8 cellular contexts compared by ENCODE assay signal in genomic region chr19:3062165-3063105, GRCh38. TPM values are rescaled to one million over a fixed set of nuclear protein-coding genes. Genes with fewer than 3 reads are reported as not detected.
DNase-seq lines count a peak whose midpoint lies in the region; ATAC-seq lines count a peak whose summit lies in the region.

Gene TLE5 (minus strand): TSS chr19:3062495. CDS start chr19:3062200, 295 bp downstream.

- peak; percentile 77 to 82 (median 79) for DNase-seq in CD4-positive, alpha-beta memory T cell
- DNase-seq in SJCRH30 (peak; percentile 56 to 70), Right ventricle myocardium superior (peak; percentile 82), posterior cingulate gyrus (peak in 8 of 10 donors; percentile 28 to 94 (median 56))
- DNase-seq in activated naive CD4-positive, alpha-beta T cell treated with anti-CD3 and anti-CD28 coated beads, Interleukin-2, amount 50 U/mL, for 72 hours (ENCODE audit: low spot score in 2 of 2): peak; percentile 70 to 78

- H3K9me3 ChIP-seq in CD4-positive, alpha-beta memory T cell (ENCODE audit: control insufficient read depth in 1 of 2, low read length in 2 of 2): no peaks in the 10 kb centered on the region
- no peaks in the 10 kb centered on the region for H3K9me3 ChIP-seq in SJCRH30 (replicated peaks)

- intact Hi-C loops in CD4-positive, alpha-beta memory T cell (cut with micrococcal nuclease): loop anchor here (2.0 to 5.0 kb wide), 3 partner anchors 40 to 280 kb away; partner anchors contain the start of gene SGTA
- intact Hi-C loops in Right ventricle myocardium superior (cut with DNase I) (no loop called here), posterior cingulate gyrus (cut with DNase I) (no loop called here)

- peaks cover 16 to 51% (median 35%) of the 10 kb centered on the region in 4 donors for H3K4me1 Mint-ChIP-seq in CD4-positive, alpha-beta memory T cell

- peaks cover 26 to 32% of the 10 kb centered on the region in 2 donors for H3K36me3 Mint-ChIP-seq in CD4-positive, alpha-beta memory T cell
- H3K36me3 Mint-ChIP-seq in activated naive CD4-positive, alpha-beta T cell treated with anti-CD3 and anti-CD28 coated beads, Interleukin-2, amount 50 U/mL, for 72 hours: peaks cover 5 to 17% of the 10 kb centered on the region in 2 donors

- POLR2A ChIA-PET in CD4-positive, alpha-beta memory T cell (lab: Charles Lee; ENCODE audit: partially characterized antibody): interaction anchor here (0.6 to 16.1 kb wide), 13 partner anchors 9 to 372 kb away, joined by 3 to 555 read pairs (median 11); partner anchors contain the start of genes NCLN and TLE6

- H3K4me3 Mint-ChIP-seq in CD4-positive, alpha-beta memory T cell: peak within 1 kb of the TSS; percentile 87 to 95 (median 90)

- peak; percentile 36 for ATAC-seq in HG03521 (IDR thresholded peaks at IDR 0.05; ENCODE audit: unreplicated experiment)
- ATAC-seq in activated naive CD4-positive, alpha-beta T cell treated with anti-CD3 and anti-CD28 coated beads, Interleukin-2, amount 50 U/mL, for 72 hours: peak; percentile 81 to 84
- ATAC-seq in Right ventricle myocardium superior (ENCODE audit: poor library complexity): peak; percentile 66
- ATAC-seq in HG02884 (IDR thresholded peaks at IDR 0.05; ENCODE audit: unreplicated experiment): no peak

- peaks cover 27% of the 10 kb centered on the region for H3K36me3 ChIP-seq in CD4-positive, alpha-beta memory T cell (ENCODE audit: insufficient read depth, low read length)
- peaks cover 23% of the 10 kb centered on the region for H3K36me3 ChIP-seq in SJCRH30
- H3K36me3 ChIP-seq in urinary bladder (ENCODE audit: insufficient read depth): peaks cover 1% of the 10 kb centered on the region

- peak within 1 kb of the TSS in 1 of 2 donors; percentile 65 for H3K4me3 ChIP-seq in CD4-positive, alpha-beta memory T cell (ENCODE audit: low read length in 2 of 2)
- peak within 1 kb of the TSS; percentile 97 for H3K4me3 ChIP-seq in SJCRH30
- peak within 1 kb of the TSS; percentile 99 for H3K4me3 ChIP-seq in urinary bladder (ENCODE audit: low read depth, low read length)

- H3K4me1 ChIP-seq in CD4-positive, alpha-beta memory T cell (ENCODE audit: insufficient read depth, low read length): peaks cover 55% of the 10 kb centered on the region
- H3K4me1 ChIP-seq in SJCRH30: peaks cover 17% of the 10 kb centered on the region
- H3K4me1 ChIP-seq in urinary bladder (ENCODE audit: insufficient read depth): peaks cover 2% of the 10 kb centered on the region

- H3K27ac Mint-ChIP-seq in CD4-positive, alpha-beta memory T cell: peak within 1 kb of the TSS; percentile 93 to 97 (median 96)
- H3K27ac Mint-ChIP-seq in activated naive CD4-positive, alpha-beta T cell treated with anti-CD3 and anti-CD28 coated beads, Interleukin-2, amount 50 U/mL, for 72 hours: peak within 1 kb of the TSS; percentile 96 to 98

- no peaks in the 10 kb centered on the region for H3K27me3 ChIP-seq in CD4-positive, alpha-beta memory T cell (ENCODE audit: insufficient read depth, low read length)
- H3K27me3 ChIP-seq in SJCRH30: no peaks in the 10 kb centered on the region

- H3K9me3 Mint-ChIP-seq in CD4-positive, alpha-beta memory T cell: no peaks in the 10 kb centered on the region
- H3K9me3 Mint-ChIP-seq in activated naive CD4-positive, alpha-beta T cell treated with anti-CD3 and anti-CD28 coated beads, Interleukin-2, amount 50 U/mL, for 72 hours: no peaks in the 10 kb centered on the region

- CTCF ChIA-PET in CD4-positive, alpha-beta memory T cell (lab: Charles Lee; ENCODE audit: partially characterized antibody): interaction anchor here (0.6 to 1.6 kb wide), 3 partner anchors 13 to 27 kb away, joined by 3 to 7 read pairs (median 3); no protein-coding TSS in a partner anchor

- 2% methylated on average over 106 of the region's 111 CpGs for WGBS in urinary bladder

- H3K27me3 Mint-ChIP-seq in CD4-positive, alpha-beta memory T cell: no peaks in the 10 kb centered on the region

- H3K27ac ChIP-seq in CD4-positive, alpha-beta memory T cell (ENCODE audit: low read depth, low read length): peak within 1 kb of the TSS; percentile 62
- H3K27ac ChIP-seq in SJCRH30: peak within 1 kb of the TSS; percentile 78
- H3K27ac ChIP-seq in urinary bladder (ENCODE audit: low read depth): peak within 1 kb of the TSS; percentile 98

RNA-seq across cellular contexts. Expression of gene TLE5, which starts in this region (rescaled TPM):
- 100 to 1,000 TPM; 876 to 900 TPM for total RNA-seq in CD4-positive, alpha-beta memory T cell
- 100 to 1,000 TPM; 572 to 943 TPM for polyA plus RNA-seq in CD4-positive, alpha-beta memory T cell
- 313 and 320 TPM in 2 replicates for total RNA-seq in SJCRH30 (2014; rRNA removed; shearing (Covaris generic))
- total RNA-seq in activated naive CD4-positive, alpha-beta T cell treated with anti-CD3 and anti-CD28 coated beads, Interleukin-2, amount 50 U/mL, for 72 hours: 100 to 1,000 TPM; 335 to 405 TPM
- total RNA-seq in Right ventricle myocardium superior (760 TPM), urinary bladder (65.0 TPM)
- polyA plus RNA-seq in urinary bladder: 725 TPM
